ENCODE assay signal across 8 cellular contexts in the genomic region with DNA sequence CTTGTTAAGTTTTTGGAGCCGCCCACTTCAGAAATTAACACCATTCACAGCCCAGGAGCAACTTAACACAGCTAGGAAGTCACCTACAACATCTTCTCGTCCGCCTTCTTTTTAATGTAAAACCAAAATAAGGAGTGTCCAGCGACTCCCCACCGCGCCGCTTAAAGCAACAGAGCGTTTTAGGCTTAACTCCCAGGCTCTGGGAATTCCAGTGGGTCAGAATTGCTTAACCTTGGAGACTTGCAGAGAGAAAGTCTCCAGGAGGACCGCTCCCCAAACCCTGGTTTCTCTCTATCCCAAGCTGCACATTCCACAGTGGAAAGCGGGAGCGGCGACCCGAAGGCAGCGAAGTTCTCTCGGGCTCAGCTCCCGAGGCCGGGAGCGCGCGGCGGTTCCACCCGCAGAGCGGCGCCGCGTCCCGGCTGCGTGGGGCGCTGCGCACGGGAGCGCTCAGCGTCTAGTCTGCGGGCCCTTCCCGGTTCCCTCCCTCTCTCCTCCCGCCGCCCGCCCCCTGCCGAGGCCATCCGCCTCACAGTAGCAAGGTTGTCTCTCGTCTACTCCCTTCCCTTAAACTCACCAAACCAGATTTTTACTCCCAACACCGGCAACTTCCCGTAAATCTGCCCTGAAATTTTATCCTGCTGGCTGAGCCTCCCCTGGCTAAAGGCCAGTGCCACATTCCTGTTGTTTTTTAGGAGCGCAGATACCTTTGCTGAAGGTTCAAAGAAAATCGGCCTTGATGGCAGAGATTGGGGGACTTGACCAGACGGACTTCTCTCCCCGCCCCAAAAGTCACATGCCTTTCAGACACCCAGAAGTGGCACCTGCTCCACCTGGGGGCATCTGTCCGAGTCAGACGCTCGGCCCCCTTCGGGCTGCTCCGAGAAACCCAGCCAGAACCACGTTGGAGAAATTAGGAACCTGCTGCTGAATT. TPM values are rescaled to one million over a fixed set of nuclear protein-coding genes. Genes with fewer than 3 reads are reported as not detected.
DNase-seq lines count a peak whose midpoint lies in the region; ATAC-seq and TF ChIP-seq lines count a peak whose summit lies in the region.

A gene (minus strand): TSS at position 464 of the 934 bp plus-strand sequence. CDS start 190,971 bp downstream, outside the sequence.

- WGBS in liver = under 1% methylated on average over 53 of the region's 53 CpGs

- ATAC-seq in GM21529 (IDR thresholded peaks at IDR 0.05; ENCODE audit: unreplicated experiment) = peak; percentile 43
- peak; percentile 49 for ATAC-seq in T-helper 17 cell
- ATAC-seq in GM18519 (IDR thresholded peaks at IDR 0.05; ENCODE audit: low FRiP score, unreplicated experiment) = no peak

- DNase-seq in GM06990 (ENCODE audit: extremely low read depth, insufficient read length) (peak; percentile 75), HuH-7.5 (ENCODE audit: low spot score) (peak; percentile 36), T-helper 17 cell (no peak), cortex of kidney (lab: John Stamatoyannopoulos, UW) (peak; percentile 9)
- DNase-seq in stimulated activated CD4-positive, alpha-beta T cell treated with anti-CD3 and anti-CD28 coated beads, TNF-alpha, amount 100 ng/mL, for 24 hours (ENCODE audit: low read depth in 3 of 3) = peak in 2 of 3 experiments; percentile 4 to 36

- peaks cover 0 to 34% (median 11%) of the 10 kb centered on the region in 4 donors for H3K4me1 ChIP-seq in liver (ENCODE audit: control insufficient read depth in 4 of 4, insufficient read depth in 4 of 4, low read length in 3 of 4)

- no peaks in the 10 kb centered on the region for H3K27me3 ChIP-seq in GM06990 (replicated peaks; ENCODE audit: control insufficient read depth, insufficient read depth, low read length)
- H3K27me3 ChIP-seq in liver (ENCODE audit: control insufficient read depth in 4 of 4, insufficient read depth in 4 of 4, low read length in 3 of 4) = no peaks in the 10 kb centered on the region

- H3K27ac Mint-ChIP-seq in T-helper 17 cell = no peak within 1 kb of the TSS

- H3K4me3 ChIP-seq in GM06990 (replicated peaks; ENCODE audit: low read depth, low read length) = peak within 1 kb of the TSS; percentile 93
- H3K4me3 ChIP-seq in liver (ENCODE audit: low read depth in 1 of 3, low read length in 3 of 3) = peak within 1 kb of the TSS; percentile 74 to 97 (median 94)

- TF ChIP-seq RAD21 in liver (IDR thresholded peaks at IDR 0.05) = peak in 1 of 2 donors; percentile 12

- peak within 1 kb of the TSS; percentile 98 to 99 for H3K9ac ChIP-seq in liver (ENCODE audit: low read depth in 1 of 2, low read length in 2 of 2)

- H3K4me3 Mint-ChIP-seq in T-helper 17 cell = peak within 1 kb of the TSS; percentile 86

- TF ChIP-seq CTCF in GM06990 (IDR thresholded peaks at IDR 0.05; ENCODE audit: insufficient read depth, low read length, poor library complexity, severe bottlenecking) = peak; percentile 35
- no peak for TF ChIP-seq CTCF in liver (IDR thresholded peaks at IDR 0.05; ENCODE audit: low read depth, low read length, missing input control)

- peaks cover 3% of the 10 kb centered on the region for H3K36me3 ChIP-seq in GM06990 (ENCODE audit: control insufficient read depth, insufficient read depth, low read length)
- H3K36me3 ChIP-seq in liver (ENCODE audit: control insufficient read depth in 4 of 4, insufficient read depth in 3 of 4, low read depth in 1 of 4, low read length in 3 of 4) = no peaks in the 10 kb centered on the region

- H3K4me1 Mint-ChIP-seq in T-helper 17 cell = peaks cover 13% of the 10 kb centered on the region

- H3K9me3 ChIP-seq in T-helper 17 cell (ENCODE audit: control insufficient read depth, low read length, poor library complexity, severe bottlenecking) (no peaks in the 10 kb centered on the region), liver (ENCODE audit: control insufficient read depth in 4 of 4, low read length in 3 of 4) (no peaks in the 10 kb centered on the region)

- peaks cover 4% of the 10 kb centered on the region for H3K36me3 Mint-ChIP-seq in T-helper 17 cell (ENCODE audit: low read depth)

- peaks cover 49% of the 10 kb centered on the region for H3K27me3 Mint-ChIP-seq in T-helper 17 cell

- peak within 1 kb of the TSS; percentile 92 to 97 for H3K27ac ChIP-seq in liver (ENCODE audit: low read depth in 1 of 2, low read length in 2 of 2)

TF ChIP-seq in liver, 16 proteins besides CTCF, POLR2A, EP300 and RAD21:
- TF ChIP-seq, protein P1, sequence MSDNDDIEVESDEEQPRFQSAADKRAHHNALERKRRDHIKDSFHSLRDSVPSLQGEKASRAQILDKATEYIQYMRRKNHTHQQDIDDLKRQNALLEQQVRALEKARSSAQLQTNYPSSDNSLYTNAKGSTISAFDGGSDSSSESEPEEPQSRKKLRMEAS (IDR thresholded peaks at IDR 0.05) = peak; percentile 35
- peak; percentile 60 for TF ChIP-seq SP1 (IDR thresholded peaks at IDR 0.05)
- TF ChIP-seq, protein P2, sequence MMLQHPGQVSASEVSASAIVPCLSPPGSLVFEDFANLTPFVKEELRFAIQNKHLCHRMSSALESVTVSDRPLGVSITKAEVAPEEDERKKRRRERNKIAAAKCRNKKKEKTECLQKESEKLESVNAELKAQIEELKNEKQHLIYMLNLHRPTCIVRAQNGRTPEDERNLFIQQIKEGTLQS (IDR thresholded peaks at IDR 0.05) = peak; percentile 10
- no peak for TF ChIP-seq GABPA (IDR thresholded peaks at IDR 0.05 in 1 of 2, conservative IDR thresholded peaks at IDR 0.05 in 1 of 2)
- TF ChIP-seq HNF4A (conservative IDR thresholded peaks at IDR 0.05) = no peak
- TF ChIP-seq YY1 (IDR thresholded peaks at IDR 0.05) = peak; percentile 58
- TF ChIP-seq, protein P3, sequence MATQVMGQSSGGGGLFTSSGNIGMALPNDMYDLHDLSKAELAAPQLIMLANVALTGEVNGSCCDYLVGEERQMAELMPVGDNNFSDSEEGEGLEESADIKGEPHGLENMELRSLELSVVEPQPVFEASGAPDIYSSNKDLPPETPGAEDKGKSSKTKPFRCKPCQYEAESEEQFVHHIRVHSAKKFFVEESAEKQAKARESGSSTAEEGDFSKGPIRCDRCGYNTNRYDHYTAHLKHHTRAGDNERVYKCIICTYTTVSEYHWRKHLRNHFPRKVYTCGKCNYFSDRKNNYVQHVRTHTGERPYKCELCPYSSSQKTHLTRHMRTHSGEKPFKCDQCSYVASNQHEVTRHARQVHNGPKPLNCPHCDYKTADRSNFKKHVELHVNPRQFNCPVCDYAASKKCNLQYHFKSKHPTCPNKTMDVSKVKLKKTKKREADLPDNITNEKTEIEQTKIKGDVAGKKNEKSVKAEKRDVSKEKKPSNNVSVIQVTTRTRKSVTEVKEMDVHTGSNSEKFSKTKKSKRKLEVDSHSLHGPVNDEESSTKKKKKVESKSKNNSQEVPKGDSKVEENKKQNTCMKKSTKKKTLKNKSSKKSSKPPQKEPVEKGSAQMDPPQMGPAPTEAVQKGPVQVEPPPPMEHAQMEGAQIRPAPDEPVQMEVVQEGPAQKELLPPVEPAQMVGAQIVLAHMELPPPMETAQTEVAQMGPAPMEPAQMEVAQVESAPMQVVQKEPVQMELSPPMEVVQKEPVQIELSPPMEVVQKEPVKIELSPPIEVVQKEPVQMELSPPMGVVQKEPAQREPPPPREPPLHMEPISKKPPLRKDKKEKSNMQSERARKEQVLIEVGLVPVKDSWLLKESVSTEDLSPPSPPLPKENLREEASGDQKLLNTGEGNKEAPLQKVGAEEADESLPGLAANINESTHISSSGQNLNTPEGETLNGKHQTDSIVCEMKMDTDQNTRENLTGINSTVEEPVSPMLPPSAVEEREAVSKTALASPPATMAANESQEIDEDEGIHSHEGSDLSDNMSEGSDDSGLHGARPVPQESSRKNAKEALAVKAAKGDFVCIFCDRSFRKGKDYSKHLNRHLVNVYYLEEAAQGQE (IDR thresholded peaks at IDR 0.05) = peak; percentile 54
- TF ChIP-seq HNF4G (IDR thresholded peaks at IDR 0.05) = no peak
- TF ChIP-seq, protein P4, sequence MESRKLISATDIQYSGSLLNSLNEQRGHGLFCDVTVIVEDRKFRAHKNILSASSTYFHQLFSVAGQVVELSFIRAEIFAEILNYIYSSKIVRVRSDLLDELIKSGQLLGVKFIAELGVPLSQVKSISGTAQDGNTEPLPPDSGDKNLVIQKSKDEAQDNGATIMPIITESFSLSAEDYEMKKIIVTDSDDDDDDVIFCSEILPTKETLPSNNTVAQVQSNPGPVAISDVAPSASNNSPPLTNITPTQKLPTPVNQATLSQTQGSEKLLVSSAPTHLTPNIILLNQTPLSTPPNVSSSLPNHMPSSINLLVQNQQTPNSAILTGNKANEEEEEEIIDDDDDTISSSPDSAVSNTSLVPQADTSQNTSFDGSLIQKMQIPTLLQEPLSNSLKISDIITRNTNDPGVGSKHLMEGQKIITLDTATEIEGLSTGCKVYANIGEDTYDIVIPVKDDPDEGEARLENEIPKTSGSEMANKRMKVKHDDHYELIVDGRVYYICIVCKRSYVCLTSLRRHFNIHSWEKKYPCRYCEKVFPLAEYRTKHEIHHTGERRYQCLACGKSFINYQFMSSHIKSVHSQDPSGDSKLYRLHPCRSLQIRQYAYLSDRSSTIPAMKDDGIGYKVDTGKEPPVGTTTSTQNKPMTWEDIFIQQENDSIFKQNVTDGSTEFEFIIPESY (IDR thresholded peaks at IDR 0.05) = peak; percentile 10
- TF ChIP-seq RXRA (IDR thresholded peaks at IDR 0.05) = peak in 1 of 2 donors; percentile 46
- no peak for TF ChIP-seq JUND (IDR thresholded peaks at IDR 0.05)
- TF ChIP-seq NR2F2 (IDR thresholded peaks at IDR 0.05) = no peak
- TF ChIP-seq FOXA1 (IDR thresholded peaks at IDR 0.05) = no peak
- TF ChIP-seq FOXA2 (IDR thresholded peaks at IDR 0.05) = no peak
- TF ChIP-seq EGR1 (IDR thresholded peaks at IDR 0.05; ENCODE audit: low read depth in 2 of 2) = peak in 1 of 2 donors; percentile 17
- TF ChIP-seq TAF1 (conservative IDR thresholded peaks at IDR 0.05) = peak; percentile 30

RNA-seq across cellular contexts. Expression of the gene that starts here (rescaled TPM):
- total RNA-seq in T-helper 17 cell (1 to 10 TPM in 1 of 2 donors, under 1 TPM in 1; 0.91 to 3.4 TPM), liver (10 to 100 TPM; 24.7 to 81.2 TPM)
- 10 to 100 TPM; 16.5 to 24.8 TPM for polyA plus RNA-seq in liver

Comparison
In these comparisons a context has a peak if more than half of its experiments do, and no peak if none do; other contexts are left out.
1. RNA of the gene that starts here (total RNA-seq): 24.7 to 81.2 TPM in liver; 0.91 to 3.4 TPM in T-helper 17 cell; every median in the first group is over 4 times any median in the second.
2. DNase-seq: peak in GM06990 (single experiment), HuH-7.5 (single experiment), cortex of kidney (single experiment) and stimulated activated CD4-positive, alpha-beta T cell treated with anti-CD3 and anti-CD28 coated beads, TNF-alpha, amount 100 ng/mL, for 24 hours (2 of 3); none in T-helper 17 cell (0 of 3).